In genomic region chr4:37970702-37971101, GRCh38 we compare ENCODE assay signal across 8 cellular contexts. TPM values are rescaled to one million over a fixed set of nuclear protein-coding genes. Genes with fewer than 3 reads are reported as not detected.
DNase-seq lines count a peak whose midpoint lies in the region; ATAC-seq and TF ChIP-seq lines count a peak whose summit lies in the region.

No MANE protein-coding gene starts in this region.

- H3K4me3 Mint-ChIP-seq in activated naive CD8-positive, alpha-beta T cell treated with anti-CD3 and anti-CD28 coated beads, Interleukin-2, amount 10 ng/mL, durations not matched to agents 7 days and 5 days = no peak overlapping the region

- ATAC-seq in HG02588 (IDR thresholded peaks at IDR 0.05; ENCODE audit: unreplicated experiment) = peak; percentile 53
- ATAC-seq in activated naive CD8-positive, alpha-beta T cell treated with anti-CD3 and anti-CD28 coated beads, Interleukin-2, amount 10 ng/mL, durations not matched to agents 7 days and 5 days (ENCODE audit: low read depth) = peak; percentile 61

- no peaks in the 10 kb centered on the region for H3K27me3 ChIP-seq in hepatocyte

- H3K4me2 ChIP-seq in hepatocyte = no peak overlapping the region

- peaks cover 1% of the 10 kb centered on the region for H3K9me3 Mint-ChIP-seq in activated naive CD8-positive, alpha-beta T cell treated with anti-CD3 and anti-CD28 coated beads, Interleukin-2, amount 10 ng/mL, durations not matched to agents 7 days and 5 days

- H3K4me3 ChIP-seq in hepatocyte = no peak overlapping the region

- H3K9me3 ChIP-seq in hepatocyte (ENCODE audit: low read depth) = no peaks in the 10 kb centered on the region

- peak; percentile 47 for DNase-seq in Caki2 (ENCODE audit: low read depth)
- peak; percentile 68 for DNase-seq in SKM-1 treated with dmso at 0.1 percent for 144 hours (lab: John Stamatoyannopoulos, UW; ENCODE audit: unreplicated experiment)
- peak; percentile 38 for DNase-seq in activated naive CD8-positive, alpha-beta T cell treated with anti-CD3 and anti-CD28 coated beads, Interleukin-2, amount 10 ng/mL, durations not matched to agents 7 days and 5 days
- DNase-seq in hepatocyte (ENCODE audit: low spot score) = no peak
- peak; percentile 53 to 55 for DNase-seq in stimulated activated CD4-positive, alpha-beta T cell treated with anti-CD3 and anti-CD28 coated beads, Interleukin-4, amount 100 ng/mL, for 4 hours
- no peak for DNase-seq in NCI-H1105 treated with DMSO at 0.1 percent for 48 hours (lab: John Stamatoyannopoulos, UW)
- no peak for DNase-seq in amniotic stem cell (lab: John Stamatoyannopoulos, UW)

- no peak overlapping the region for H3K27ac Mint-ChIP-seq in activated naive CD8-positive, alpha-beta T cell treated with anti-CD3 and anti-CD28 coated beads, Interleukin-2, amount 10 ng/mL, durations not matched to agents 7 days and 5 days

- H3K4me1 Mint-ChIP-seq in activated naive CD8-positive, alpha-beta T cell treated with anti-CD3 and anti-CD28 coated beads, Interleukin-2, amount 10 ng/mL, durations not matched to agents 7 days and 5 days = peaks cover 8% of the 10 kb centered on the region

- peaks cover 15% of the 10 kb centered on the region for H3K4me1 ChIP-seq in hepatocyte (ENCODE audit: insufficient read depth)

- peaks cover 19% of the 10 kb centered on the region for H3K36me3 Mint-ChIP-seq in activated naive CD8-positive, alpha-beta T cell treated with anti-CD3 and anti-CD28 coated beads, Interleukin-2, amount 10 ng/mL, durations not matched to agents 7 days and 5 days

- peak; percentile 26 for TF ChIP-seq CTCF in hepatocyte (IDR thresholded peaks at IDR 0.05; ENCODE audit: poor library complexity)

- POLR2A ChIA-PET in activated naive CD8-positive, alpha-beta T cell treated with anti-CD3 and anti-CD28 coated beads, Interleukin-2, amount 10 ng/mL, durations not matched to agents 7 days and 5 days (lab: Charles Lee) = no interaction called here

- H3K36me3 ChIP-seq in hepatocyte (replicated peaks; ENCODE audit: insufficient read depth, low read depth) = no peaks in the 10 kb centered on the region

- no peaks in the 10 kb centered on the region for H3K9me2 ChIP-seq in hepatocyte (replicated peaks; ENCODE audit: insufficient read depth)

- H4K20me1 ChIP-seq in hepatocyte (ENCODE audit: insufficient read depth, poor library complexity, severe bottlenecking) = no peaks in the 10 kb centered on the region

- H3K27me3 Mint-ChIP-seq in activated naive CD8-positive, alpha-beta T cell treated with anti-CD3 and anti-CD28 coated beads, Interleukin-2, amount 10 ng/mL, durations not matched to agents 7 days and 5 days = no peaks in the 10 kb centered on the region

- in situ Hi-C loops in Caki2 (cut with HindIII; ENCODE audit: low pct_unique_long_range_greater_than_20kb, low sequenced_read_pairs) = no loop called here

- no peak overlapping the region for H2AFZ ChIP-seq in hepatocyte

- H3K27ac ChIP-seq in hepatocyte = no peak overlapping the region

- H3K79me2 ChIP-seq in hepatocyte = no peaks in the 10 kb centered on the region

- 100% methylated on average over 1 of the region's 1 CpG for WGBS in hepatocyte (ENCODE audit: low lambda C conversion rate, missing lambda C conversion rate)

RNA-seq across cellular contexts. Expression of gene PTTG2, which starts 10.5 kb away (rescaled TPM):
- not detected in 2 replicates for total RNA-seq in Caki2 (2014; rRNA removed; shearing (Covaris generic); ENCODE audit: low replicate concordance)
- 1 to 10 TPM in 1 of 2 experiments, under 1 TPM in 1; 0.94 to 2.0 TPM for total RNA-seq in activated naive CD8-positive, alpha-beta T cell treated with anti-CD3 and anti-CD28 coated beads, Interleukin-2, amount 10 ng/mL, durations not matched to agents 7 days and 5 days
- not detected in 2 replicates for total RNA-seq in hepatocyte
- polyA plus RNA-seq in hepatocyte = not detected in 2 replicates

Comparison
In these comparisons a context has a peak if more than half of its experiments do, and no peak if none do; other contexts are left out.
1. DNase-seq: peak in Caki2 (single experiment), SKM-1 treated with dmso at 0.1 percent for 144 hours (single experiment), activated naive CD8-positive, alpha-beta T cell treated with anti-CD3 and anti-CD28 coated beads, Interleukin-2, amount 10 ng/mL, durations not matched to agents 7 days and 5 days (single experiment) and stimulated activated CD4-positive, alpha-beta T cell treated with anti-CD3 and anti-CD28 coated beads, Interleukin-4, amount 100 ng/mL, for 4 hours (2 of 2); none in hepatocyte (single experiment), NCI-H1105 treated with DMSO at 0.1 percent for 48 hours (single experiment) and amniotic stem cell (single experiment).